ENCODE assay signal across 19 cellular contexts in genomic region chr18:64474279-64474678, GRCh38.
DNase-seq lines count a peak whose midpoint lies in the region; ATAC-seq and TF ChIP-seq lines count a peak whose summit lies in the region.
"Had no signal": no experiment of that assay in that cellular context is flagged by ENCODE, and none has a peak within 500 bp of the region (broad histone marks: within the 10 kb centered on the region; RNA-seq: fewer than 3 reads in every experiment).

No MANE protein-coding gene starts in this region.

- H3K9me3 ChIP-seq in SK-N-SH (no peaks in the 10 kb centered on the region), hepatocyte (ENCODE audit: low read depth) (no peaks in the 10 kb centered on the region)
- H3K9me3 ChIP-seq: Peyer's patch had no signal

- POLR2A ChIA-PET in SK-N-SH (lab: Yijun Ruan, JAX) = no interaction called here

- H3K9me2 ChIP-seq in SK-N-SH (no peaks in the 10 kb centered on the region), hepatocyte (replicated peaks; ENCODE audit: insufficient read depth) (no peaks in the 10 kb centered on the region)

- peaks cover 0 to 5% of the 10 kb centered on the region in 2 experiments; a peak in 2 of 4 replicates for H3K4me1 ChIP-seq in SK-N-SH (ENCODE audit: control insufficient read depth in 1 of 2, insufficient read depth in 2 of 2, low read depth in 1 of 2, low read length in 1 of 2)
- no peaks in the 10 kb centered on the region for H3K4me1 ChIP-seq in hepatocyte (ENCODE audit: insufficient read depth)
- H3K4me1 ChIP-seq: Peyer's patch had no signal

- H4K20me1 ChIP-seq in SK-N-SH (ENCODE audit: insufficient read depth) (no peaks in the 10 kb centered on the region), hepatocyte (ENCODE audit: insufficient read depth, poor library complexity, severe bottlenecking) (no peaks in the 10 kb centered on the region)

- H3K27me3 ChIP-seq in SK-N-SH (ENCODE audit: insufficient read depth) (no peaks in the 10 kb centered on the region), hepatocyte (no peaks in the 10 kb centered on the region)
- H3K27me3 ChIP-seq: Peyer's patch had no signal

- peak; percentile 15 for DNase-seq in SK-N-SH
- peak; percentile 5 for DNase-seq in SK-N-DZ (ENCODE audit: low spot score)
- DNase-seq in hepatocyte (ENCODE audit: low spot score) = peak; percentile 8
- no peak for DNase-seq in GOT3 (lab: John Stamatoyannopoulos, UW)
- DNase-seq in NCI-H146 (lab: John Stamatoyannopoulos, UW) = no peak
- no peak for DNase-seq in activated CD4-positive, alpha-beta T cell treated with anti-CD3 and anti-CD28 coated beads for 48 hours
- DNase-seq: Calu3, DMS79 treated with DMSO at 0.1 percent for 48 hours, GF-D8, HCEC 1CT, KBM-7, NCI-H1694 treated with DMSO at 0.1 percent for 48 hours, NCI-H2081 treated with DMSO at 0.1 percent for 48 hours, NCI-H774, Peyer's patch, SIG-M5, T-cell had no signal

- no peaks in the 10 kb centered on the region for H3F3A ChIP-seq in SK-N-SH (replicated peaks; ENCODE audit: insufficient read depth)

- H3K4me3 ChIP-seq in SK-N-SH (ENCODE audit: low read depth in 2 of 2, low read length in 1 of 2) = no peak overlapping the region
- H3K4me3 ChIP-seq in hepatocyte = no peak overlapping the region
- H3K4me3 ChIP-seq: GM23338, Peyer's patch had no signal

- H3K79me2 ChIP-seq in SK-N-SH (ENCODE audit: insufficient read depth) = no peaks in the 10 kb centered on the region
- no peaks in the 10 kb centered on the region for H3K79me2 ChIP-seq in hepatocyte

- peak overlapping the region in 1 of 2 experiments; percentile 65; a peak in 2 of 4 replicates for H3K27ac ChIP-seq in SK-N-SH (ENCODE audit: low read depth in 2 of 2, low read length in 1 of 2)
- H3K27ac ChIP-seq in hepatocyte = peak overlapping the region; percentile 31
- H3K27ac ChIP-seq: Peyer's patch had no signal

- H3K4me2 ChIP-seq in SK-N-SH (no peak overlapping the region), hepatocyte (peak overlapping the region; percentile 56)
- H3K4me2 ChIP-seq: GM23338 had no signal

- no peak for TF ChIP-seq CTCF in SK-N-SH (IDR thresholded peaks at IDR 0.05)
- TF ChIP-seq CTCF in hepatocyte (IDR thresholded peaks at IDR 0.05; ENCODE audit: poor library complexity) = no peak

- H3K36me3 ChIP-seq in SK-N-SH (replicated peaks in 1 of 2; ENCODE audit: control insufficient read depth in 1 of 2, insufficient read depth in 2 of 2, low read length in 1 of 2) (no peaks in the 10 kb centered on the region), hepatocyte (replicated peaks; ENCODE audit: insufficient read depth, low read depth) (no peaks in the 10 kb centered on the region)
- H3K36me3 ChIP-seq: Peyer's patch had no signal

- WGBS in SK-N-SH (ENCODE audit: low lambda C conversion rate) = 1% methylated on average over 2 of the region's 2 CpGs
- 36% methylated on average over 2 of the region's 2 CpGs for WGBS in hepatocyte (ENCODE audit: low lambda C conversion rate, missing lambda C conversion rate)

- H2AFZ ChIP-seq in SK-N-SH (ENCODE audit: low read depth) (no peak overlapping the region), hepatocyte (no peak overlapping the region)
- H2AFZ ChIP-seq: GM23338 had no signal

- peak in 1 of 2 experiments; percentile 53; a peak in 1 of 4 replicates for TF ChIP-seq EP300 in SK-N-SH (IDR thresholded peaks at IDR 0.05; ENCODE audit: borderline replicate concordance in 1 of 2, low read depth in 1 of 2, low read length in 1 of 2)

- no peak overlapping the region for H3K9ac ChIP-seq in SK-N-SH

- CTCF ChIA-PET in SK-N-SH (lab: Yijun Ruan, JAX) = interaction anchor here (1.0 kb wide), 1 partner anchor 9 kb away, joined by 3 read pairs; no protein-coding TSS in a partner anchor

- no peak for ATAC-seq in SK-N-SH treated with all-trans-retinoic acid at 6 μM for 48 hours
- ATAC-seq: GM23338, T-cell had no signal

- TF ChIP-seq RAD21 in SK-N-SH (IDR thresholded peaks at IDR 0.05; ENCODE audit: low read length) = no peak

TF ChIP-seq in SK-N-SH, 30 proteins besides CTCF, POLR2A, EP300 and RAD21:
- TF ChIP-seq RCOR1 (IDR thresholded peaks at IDR 0.05; ENCODE audit: low read length) = no peak
- TF ChIP-seq GATA2 (CRISPR knock-in tag; IDR thresholded peaks at IDR 0.05) = peak; percentile 48; the same call in 1 of the 2 replicates

TF ChIP-seq in SK-N-SH treated with all-trans-retinoic acid at 6 μM for 48 hours, 23 proteins besides CTCF, POLR2A, EP300 and RAD21:
- no peak for TF ChIP-seq PATZ1 (CRISPR knock-in tag; IDR thresholded peaks at IDR 0.05; ENCODE audit: borderline replicate concordance)
- no peak for TF ChIP-seq TOX (CRISPR knock-in tag; IDR thresholded peaks at IDR 0.05; ENCODE audit: borderline replicate concordance)
- TF ChIP-seq ZNF8 (CRISPR knock-in tag; IDR thresholded peaks at IDR 0.05) = no peak
- TF ChIP-seq TCF4 (CRISPR knock-in tag; IDR thresholded peaks at IDR 0.05; ENCODE audit: borderline replicate concordance) = no peak; the same call in 1 of the 2 replicates
- no peak for TF ChIP-seq ISL1 (CRISPR knock-in tag; IDR thresholded peaks at IDR 0.05)

Comparison
In these comparisons a context has a peak if more than half of its experiments do, and no peak if none do; other contexts are left out.
1. DNase-seq: peak in SK-N-SH (single experiment), SK-N-DZ (single experiment) and hepatocyte (single experiment); none in GOT3 (single experiment), NCI-H146 (single experiment) and activated CD4-positive, alpha-beta T cell treated with anti-CD3 and anti-CD28 coated beads for 48 hours (single experiment).